10 cellular contexts compared by ENCODE assay signal in genomic region chr19:18920400-18920799, GRCh38. TPM values are rescaled to one million over a fixed set of nuclear protein-coding genes. Genes with fewer than 3 reads are reported as not detected.
A peak's percentile ranks its signal among the peaks of the same experiment; 100 is the strongest.
DNase-seq lines count a peak whose midpoint lies in the region; ATAC-seq and TF ChIP-seq lines count a peak whose summit lies in the region.
"Had no signal": no experiment of that assay in that cellular context is flagged by ENCODE, and none has a peak within 500 bp of the region (broad histone marks: within the 10 kb centered on the region; RNA-seq: fewer than 3 reads in every experiment).

No MANE protein-coding gene starts in this region.

- H3K36me3 Mint-ChIP-seq in brain = peaks cover 61% of the 10 kb centered on the region

- H3K36me3 ChIP-seq in heart right ventricle = peaks cover 0 to 63% (median 27%) of the 10 kb centered on the region in 9 donors
- peaks cover 40 to 42% of the 10 kb centered on the region in 2 experiments for H3K36me3 ChIP-seq in mesenchymal stem cell (ENCODE audit: control insufficient read depth in 1 of 2, insufficient read depth in 2 of 2, low read depth in 1 of 2, low read length in 2 of 2)
- H3K36me3 ChIP-seq in upper lobe of right lung = peaks cover 47% of the 10 kb centered on the region

- peak overlapping the region; percentile 3 for H4K91ac ChIP-seq in mesenchymal stem cell (ENCODE audit: low read length)

- H3K4me3 ChIP-seq in heart right ventricle (peak overlapping the region; percentile 65 to 98 (median 88)), mesenchymal stem cell (ENCODE audit: insufficient read depth in 1 of 2, low read depth in 1 of 2, low read length in 2 of 2) (peak overlapping the region; percentile 16 to 96), upper lobe of right lung (peak overlapping the region; percentile 88)

- H3K27ac ChIP-seq in heart right ventricle (peak overlapping the region in 3 of 10 donors; percentile 78 to 91 (median 81)), mesenchymal stem cell (ENCODE audit: low read length, poor library complexity, severe bottlenecking) (no peak overlapping the region), upper lobe of right lung (no peak overlapping the region)

- no peak overlapping the region for H3K14ac ChIP-seq in mesenchymal stem cell (ENCODE audit: low read length in 2 of 2)

- H3K18ac ChIP-seq in mesenchymal stem cell (ENCODE audit: low read depth in 1 of 2, low read length in 2 of 2) = no peak overlapping the region

- TF ChIP-seq CTCF in heart right ventricle (IDR thresholded peaks at IDR 0.05) (no peak), brain (conservative IDR thresholded peaks at IDR 0.05) (no peak), upper lobe of right lung (IDR thresholded peaks at IDR 0.05) (no peak)

- no peak overlapping the region for H3K23ac ChIP-seq in mesenchymal stem cell (ENCODE audit: low read length in 2 of 2)

- peak overlapping the region; percentile 99 for H3K9ac ChIP-seq in mesenchymal stem cell (ENCODE audit: low read length)

- no peak overlapping the region for H2BK120ac ChIP-seq in mesenchymal stem cell (ENCODE audit: low read depth, low read length)

- peaks cover 6% of the 10 kb centered on the region for H3K27me3 Mint-ChIP-seq in brain

- no peaks in the 10 kb centered on the region for H3K9me3 ChIP-seq in heart right ventricle
- no peaks in the 10 kb centered on the region for H3K9me3 ChIP-seq in mesenchymal stem cell (ENCODE audit: control insufficient read depth, low read length)
- H3K9me3 ChIP-seq in upper lobe of right lung = no peaks in the 10 kb centered on the region

- intact Hi-C loops in heart right ventricle (cut with DNase I) (no loop called here), cardiac septum (cut with DNase I) (no loop called here), upper lobe of right lung (cut with DNase I) (no loop called here)

- H3K4me1 Mint-ChIP-seq in brain = peaks cover 42% of the 10 kb centered on the region

- H3K4ac ChIP-seq in mesenchymal stem cell (ENCODE audit: low read depth in 1 of 2, low read length in 2 of 2) = no peak overlapping the region

- H3K9me3 Mint-ChIP-seq in brain = peaks cover 0 to 4% (median 0%) of the 10 kb centered on the region in 5 experiments

- H2BK5ac ChIP-seq in mesenchymal stem cell (ENCODE audit: low read depth, low read length, poor library complexity, severe bottlenecking) = no peak overlapping the region

- peaks cover 11 to 37% (median 31%) of the 10 kb centered on the region in 9 donors for H3K4me1 ChIP-seq in heart right ventricle
- peaks cover 19% of the 10 kb centered on the region for H3K4me1 ChIP-seq in mesenchymal stem cell (ENCODE audit: control insufficient read depth, insufficient read depth, low read depth, low read length)
- peaks cover 23% of the 10 kb centered on the region for H3K4me1 ChIP-seq in upper lobe of right lung

- DNase-seq in heart right ventricle (no peak), cardiac septum (ENCODE audit: low spot score) (no peak), mesenchymal stem cell (no peak), upper lobe of right lung (no peak)
- DNase-seq: EL, occipital lobe had no signal

- H3K4me3 Mint-ChIP-seq in brain = peak overlapping the region; percentile 83 to 96 (median 93)

- ATAC-seq in heart right ventricle = no peak
- ATAC-seq in upper lobe of right lung = no peak
- ATAC-seq in HG02642 (IDR thresholded peaks at IDR 0.05; ENCODE audit: poor library complexity, unreplicated experiment) = no peak
- no peak for ATAC-seq in GM21786 (IDR thresholded peaks at IDR 0.05; ENCODE audit: unreplicated experiment)
- ATAC-seq in GM18868 (IDR thresholded peaks at IDR 0.05; ENCODE audit: unreplicated experiment) = no peak

- H2BK12ac ChIP-seq in mesenchymal stem cell (ENCODE audit: low read length in 2 of 2) = no peak overlapping the region

- H3K27ac Mint-ChIP-seq in brain = peak overlapping the region in 3 of 5 experiments; percentile 94 to 99 (median 95)

- no peak overlapping the region for H2AK5ac ChIP-seq in mesenchymal stem cell (ENCODE audit: low read length, severe bottlenecking)

- peak overlapping the region; percentile 74 for H3K4me2 ChIP-seq in mesenchymal stem cell (ENCODE audit: low read length, poor library complexity, severe bottlenecking)

- no peak overlapping the region for H2AFZ ChIP-seq in mesenchymal stem cell (ENCODE audit: low read depth, low read length)

- 55 to 60% methylated on average over 9 of the region's 9 CpGs for WGBS in heart right ventricle, 2 donors
- WGBS in mesenchymal stem cell = 74% methylated on average over 9 of the region's 9 CpGs

- H3K27me3 ChIP-seq in heart right ventricle (no peaks in the 10 kb centered on the region), mesenchymal stem cell (ENCODE audit: control insufficient read depth in 1 of 2, insufficient read depth in 1 of 2, low read length in 2 of 2) (no peaks in the 10 kb centered on the region), upper lobe of right lung (no peaks in the 10 kb centered on the region)

- no peak overlapping the region for H2BK15ac ChIP-seq in mesenchymal stem cell (ENCODE audit: low read depth, poor library complexity, severe bottlenecking)

- H3K79me1 ChIP-seq in mesenchymal stem cell (replicated peaks; ENCODE audit: low read length, poor library complexity, severe bottlenecking) = peaks cover 29% of the 10 kb centered on the region

- no peak overlapping the region for H4K8ac ChIP-seq in mesenchymal stem cell (ENCODE audit: low read length)

RNA-seq across cellular contexts. Expression of gene DDX49, which starts 0.9 kb away (rescaled TPM):
- total RNA-seq in heart right ventricle (10 to 100 TPM; 16.2 to 29.8 (median 21.3) TPM), cardiac septum (22.9 TPM), upper lobe of right lung (45.9 TPM)
- polyA plus RNA-seq in heart right ventricle (10 to 100 TPM; 44.4 to 74.5 TPM), brain (ENCODE audit: insufficient read depth, low read depth, low replicate concordance) (76.8 TPM)
- polyA plus RNA-seq in mesenchymal stem cell (2013, experiment 1 of 2) = 19.4 TPM
- polyA plus RNA-seq in mesenchymal stem cell (2013, experiment 2 of 2) = 18.6 TPM

RNA-seq across cellular contexts. Expression of gene COPE, which starts 1.2 kb away (rescaled TPM):
- total RNA-seq in heart right ventricle = 100 to 1,000 TPM; 102 to 157 (median 117) TPM
- 100 to 1,000 TPM; 166 to 302 TPM for polyA plus RNA-seq in heart right ventricle
- 133 TPM for total RNA-seq in cardiac septum
- polyA plus RNA-seq in brain (ENCODE audit: insufficient read depth, low read depth, low replicate concordance) = 291 TPM
- 214 TPM for polyA plus RNA-seq in mesenchymal stem cell (2013, experiment 1 of 2)
- polyA plus RNA-seq in mesenchymal stem cell (2013, experiment 2 of 2) = 238 TPM
- 141 TPM for total RNA-seq in upper lobe of right lung

RNA-seq across cellular contexts. Expression of gene HOMER3, which starts 20.6 kb away (rescaled TPM):
- total RNA-seq in heart right ventricle (10 to 100 TPM; 10.4 to 23.2 (median 13.6) TPM), cardiac septum (15.6 TPM), upper lobe of right lung (29.3 TPM)
- polyA plus RNA-seq in heart right ventricle (10 to 100 TPM; 20.8 to 24.8 TPM), brain (ENCODE audit: insufficient read depth, low read depth, low replicate concordance) (35.0 TPM)
- 54.3 TPM for polyA plus RNA-seq in mesenchymal stem cell (2013, experiment 1 of 2)
- 55.7 TPM for polyA plus RNA-seq in mesenchymal stem cell (2013, experiment 2 of 2)

RNA-seq across cellular contexts. Expression of gene CERS1, which starts 24.4 kb away (rescaled TPM):
- total RNA-seq in heart right ventricle = 1 to 10 TPM in 6 of 10 donors, under 1 TPM in 4; 0.42 to 3.3 (median 1.3) TPM
- under 1 TPM; 0.37 to 0.49 TPM for polyA plus RNA-seq in heart right ventricle
- total RNA-seq in cardiac septum = 1.8 TPM
- 104 TPM for polyA plus RNA-seq in brain (ENCODE audit: insufficient read depth, low read depth, low replicate concordance)
- 1.5 TPM for polyA plus RNA-seq in mesenchymal stem cell (2013, experiment 1 of 2)
- polyA plus RNA-seq in mesenchymal stem cell (2013, experiment 2 of 2) = 1.6 TPM
- total RNA-seq in upper lobe of right lung = not detected
